Comparison of ENCODE assay signal across 21 cellular contexts in the genomic region with DNA sequence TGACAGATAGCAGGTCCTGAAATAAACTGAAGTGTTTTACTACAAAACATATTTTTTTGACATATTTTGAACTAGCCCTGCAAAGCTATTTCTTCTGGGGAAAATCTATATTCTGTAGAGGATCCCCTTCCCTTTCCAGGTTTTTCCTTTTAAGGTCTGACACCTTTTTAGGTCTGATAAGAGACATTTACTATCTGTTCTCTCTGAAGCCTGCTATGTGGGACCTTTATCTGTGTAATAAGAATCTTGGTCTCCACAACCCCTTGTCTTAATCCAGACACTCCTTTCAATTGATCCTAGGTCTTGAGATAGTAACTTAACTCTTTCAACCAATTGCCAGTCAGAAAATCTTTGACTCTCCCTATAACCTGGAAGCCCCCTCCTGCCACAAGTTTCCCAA. TPM values are rescaled to one million over a fixed set of nuclear protein-coding genes. Genes with fewer than 3 reads are reported as not detected.
DNase-seq lines count a peak whose midpoint lies in the region; ATAC-seq, FAIRE-seq and TF ChIP-seq lines count a peak whose summit lies in the region.
"Had no signal": no experiment of that assay in that cellular context is flagged by ENCODE, and none has a peak within 500 bp of the region (broad histone marks: within the 10 kb centered on the region; RNA-seq: fewer than 3 reads in every experiment).

No MANE protein-coding gene starts in this region.

- no peak for TF ChIP-seq CTCF in activated CD8-positive, alpha-beta T cell treated with anti-CD3 and anti-CD28 coated beads for 36 hours (IDR thresholded peaks at IDR 0.05)
- TF ChIP-seq CTCF in astrocyte (IDR thresholded peaks at IDR 0.05; ENCODE audit: insufficient read depth, low read depth, low read length): no peak

- H3K9ac ChIP-seq in HUES6 (ENCODE audit: low read length) (peak overlapping the region; percentile 88), astrocyte (ENCODE audit: low read length) (no peak overlapping the region)
- H3K9ac ChIP-seq: BLaER1, KMS-11 had no signal

- ATAC-seq in activated CD8-positive, alpha-beta T cell treated with anti-CD3 and anti-CD28 coated beads, Interleukin-2, amount 10 ng/mL, durations not matched to agents 7 days and 5 days: no peak
- no peak for ATAC-seq in activated CD8-positive, alpha-beta T cell treated with anti-CD3 and anti-CD28 coated beads for 36 hours
- ATAC-seq in naive thymus-derived CD8-positive, alpha-beta T cell: no peak
- ATAC-seq: GM12878, Panc1, Right ventricle myocardium inferior had no signal

- H2AFZ ChIP-seq in astrocyte (ENCODE audit: low read depth, low read length): no peak overlapping the region

- no peaks in the 10 kb centered on the region for H4K20me1 ChIP-seq in astrocyte (ENCODE audit: insufficient read depth, low read length)
- H4K20me1 ChIP-seq: BLaER1 had no signal

- H3K27me3 ChIP-seq in HUES6 (ENCODE audit: control insufficient read depth, insufficient read depth, low read length) (no peaks in the 10 kb centered on the region), astrocyte (ENCODE audit: insufficient read depth, low read length) (no peaks in the 10 kb centered on the region)
- H3K27me3 ChIP-seq: BLaER1, MG63 had no signal

- peaks cover 53% of the 10 kb centered on the region for H3K4me1 Mint-ChIP-seq in activated CD8-positive, alpha-beta T cell treated with anti-CD3 and anti-CD28 coated beads, Interleukin-2, amount 10 ng/mL, durations not matched to agents 7 days and 5 days (ENCODE audit: low read depth)
- H3K4me1 Mint-ChIP-seq in activated CD8-positive, alpha-beta T cell treated with anti-CD3 and anti-CD28 coated beads for 36 hours (ENCODE audit: low read depth): peaks cover 42% of the 10 kb centered on the region
- H3K4me1 Mint-ChIP-seq in astrocyte (ENCODE audit: low read depth, unreplicated experiment): peaks cover 35% of the 10 kb centered on the region
- peaks cover 27 to 53% (median 47%) of the 10 kb centered on the region in 4 donors for H3K4me1 Mint-ChIP-seq in naive thymus-derived CD8-positive, alpha-beta T cell

- peak overlapping the region; percentile 86 for H3K27ac ChIP-seq in HUES6 (ENCODE audit: low read depth, low read length)
- no peak overlapping the region for H3K27ac ChIP-seq in astrocyte (ENCODE audit: low read depth, low read length)
- H3K27ac ChIP-seq: BLaER1, KMS-11 had no signal

- FAIRE-seq in astrocyte (lab: Jason Lieb, UNC): no peak
- FAIRE-seq: GM12878 had no signal

- H3K4me1 ChIP-seq in HUES6 (ENCODE audit: control insufficient read depth, insufficient read depth, low read length) (peaks cover 66% of the 10 kb centered on the region), astrocyte (ENCODE audit: insufficient read depth, low read length) (peaks cover 16% of the 10 kb centered on the region)

- no peak for DNase-seq in activated CD8-positive, alpha-beta T cell treated with anti-CD3 and anti-CD28 coated beads, Interleukin-2, amount 10 ng/mL, durations not matched to agents 7 days and 5 days
- no peak for DNase-seq in activated CD8-positive, alpha-beta T cell treated with anti-CD3 and anti-CD28 coated beads for 36 hours
- no peak for DNase-seq in astrocyte (ENCODE audit: low read depth)
- DNase-seq in naive thymus-derived CD8-positive, alpha-beta T cell: no peak
- DNase-seq in NCI-H2107 (lab: John Stamatoyannopoulos, UW): no peak
- no peak for DNase-seq in SW480 (ENCODE audit: low spot score)
- no peak for DNase-seq in GM19240 (ENCODE audit: insufficient read length, low spot score)
- DNase-seq: 8988T, COR-L47, MG63, NCI-H1105 treated with DMSO at 0.1 percent for 48 hours, NCI-H187 treated with DMSO at 0.1 percent for 48 hours, NCI-H2171, NCI-H446 treated with DMSO at 0.1 percent for 48 hours, NCI-H774 had no signal

- H3K79me2 ChIP-seq in astrocyte (ENCODE audit: insufficient read depth, low read length): no peaks in the 10 kb centered on the region

- no peak overlapping the region; the same call in 1 of the 2 replicates for H3K4me3 ChIP-seq in HUES6 (ENCODE audit: low read depth, low read length)
- no peak overlapping the region for H3K4me3 ChIP-seq in astrocyte (ENCODE audit: insufficient read depth, low read depth, low read length)
- H3K4me3 ChIP-seq: BLaER1, GM12878, MG63 had no signal

- intact Hi-C loops in activated CD8-positive, alpha-beta T cell treated with anti-CD3 and anti-CD28 coated beads for 36 hours (cut with micrococcal nuclease): no loop called here

- H3K4me3 Mint-ChIP-seq in activated CD8-positive, alpha-beta T cell treated with anti-CD3 and anti-CD28 coated beads, Interleukin-2, amount 10 ng/mL, durations not matched to agents 7 days and 5 days: peak overlapping the region; percentile 46
- H3K4me3 Mint-ChIP-seq in activated CD8-positive, alpha-beta T cell treated with anti-CD3 and anti-CD28 coated beads for 36 hours: no peak overlapping the region
- H3K4me3 Mint-ChIP-seq in astrocyte (ENCODE audit: unreplicated experiment): no peak overlapping the region
- peak overlapping the region in 7 of 10 donors; percentile 2 to 73 (median 35) for H3K4me3 Mint-ChIP-seq in naive thymus-derived CD8-positive, alpha-beta T cell

- peaks cover 24% of the 10 kb centered on the region for H3K9me3 ChIP-seq in HUES6 (ENCODE audit: control insufficient read depth, insufficient read depth, low read depth, low read length)
- peaks cover 9% of the 10 kb centered on the region for H3K9me3 ChIP-seq in astrocyte (ENCODE audit: insufficient read depth, low read depth, low read length)

- POLR2A ChIA-PET in activated CD8-positive, alpha-beta T cell treated with anti-CD3 and anti-CD28 coated beads, Interleukin-2, amount 10 ng/mL, durations not matched to agents 7 days and 5 days (lab: Charles Lee): no interaction called here
- POLR2A ChIA-PET in activated CD8-positive, alpha-beta T cell treated with anti-CD3 and anti-CD28 coated beads for 36 hours (lab: Charles Lee): no interaction called here
- POLR2A ChIA-PET in naive thymus-derived CD8-positive, alpha-beta T cell (lab: Charles Lee): no interaction called here

- peak overlapping the region; percentile 10 for H3K27ac Mint-ChIP-seq in activated CD8-positive, alpha-beta T cell treated with anti-CD3 and anti-CD28 coated beads, Interleukin-2, amount 10 ng/mL, durations not matched to agents 7 days and 5 days
- no peak overlapping the region for H3K27ac Mint-ChIP-seq in activated CD8-positive, alpha-beta T cell treated with anti-CD3 and anti-CD28 coated beads for 36 hours
- H3K27ac Mint-ChIP-seq in astrocyte (ENCODE audit: unreplicated experiment): peak overlapping the region; percentile 34
- H3K27ac Mint-ChIP-seq in naive thymus-derived CD8-positive, alpha-beta T cell: peak overlapping the region in 1 of 10 donors; percentile 9

- H3K36me3 Mint-ChIP-seq in activated CD8-positive, alpha-beta T cell treated with anti-CD3 and anti-CD28 coated beads, Interleukin-2, amount 10 ng/mL, durations not matched to agents 7 days and 5 days (ENCODE audit: low read depth): peaks cover 77% of the 10 kb centered on the region
- peaks cover 62% of the 10 kb centered on the region for H3K36me3 Mint-ChIP-seq in activated CD8-positive, alpha-beta T cell treated with anti-CD3 and anti-CD28 coated beads for 36 hours (ENCODE audit: low read depth)
- peaks cover 2% of the 10 kb centered on the region for H3K36me3 Mint-ChIP-seq in astrocyte (ENCODE audit: low read depth, unreplicated experiment)
- H3K36me3 Mint-ChIP-seq in naive thymus-derived CD8-positive, alpha-beta T cell: peaks cover 2 to 23% (median 18%) of the 10 kb centered on the region in 3 donors

- CTCF ChIA-PET in activated CD8-positive, alpha-beta T cell treated with anti-CD3 and anti-CD28 coated beads, Interleukin-2, amount 10 ng/mL, durations not matched to agents 7 days and 5 days (lab: Charles Lee): no interaction called here
- CTCF ChIA-PET in activated CD8-positive, alpha-beta T cell treated with anti-CD3 and anti-CD28 coated beads for 36 hours (lab: Charles Lee): no interaction called here

- H3K27me3 Mint-ChIP-seq in activated CD8-positive, alpha-beta T cell treated with anti-CD3 and anti-CD28 coated beads, Interleukin-2, amount 10 ng/mL, durations not matched to agents 7 days and 5 days (ENCODE audit: low read depth): peaks cover 8% of the 10 kb centered on the region
- peaks cover 3% of the 10 kb centered on the region for H3K27me3 Mint-ChIP-seq in activated CD8-positive, alpha-beta T cell treated with anti-CD3 and anti-CD28 coated beads for 36 hours
- H3K27me3 Mint-ChIP-seq in astrocyte (ENCODE audit: low read depth, unreplicated experiment): no peaks in the 10 kb centered on the region
- peaks cover 0 to 3% (median 0%) of the 10 kb centered on the region in 5 donors for H3K27me3 Mint-ChIP-seq in naive thymus-derived CD8-positive, alpha-beta T cell

- no peak overlapping the region for H3K4me2 ChIP-seq in astrocyte (ENCODE audit: low read length)
- H3K4me2 ChIP-seq: BLaER1, KMS-11 had no signal

- H3K9me3 Mint-ChIP-seq in activated CD8-positive, alpha-beta T cell treated with anti-CD3 and anti-CD28 coated beads, Interleukin-2, amount 10 ng/mL, durations not matched to agents 7 days and 5 days (ENCODE audit: insufficient read depth): peaks cover 23% of the 10 kb centered on the region
- H3K9me3 Mint-ChIP-seq in activated CD8-positive, alpha-beta T cell treated with anti-CD3 and anti-CD28 coated beads for 36 hours: peaks cover 7% of the 10 kb centered on the region
- H3K9me3 Mint-ChIP-seq in astrocyte (ENCODE audit: unreplicated experiment): peaks cover 7% of the 10 kb centered on the region
- H3K9me3 Mint-ChIP-seq in naive thymus-derived CD8-positive, alpha-beta T cell: peaks cover 0 to 4% (median under 1%) of the 10 kb centered on the region in 9 donors

- H3K36me3 ChIP-seq in HUES6 (ENCODE audit: control insufficient read depth, insufficient read depth, low read length) (no peaks in the 10 kb centered on the region; the same call in 1 of the 2 replicates), astrocyte (ENCODE audit: insufficient read depth, low read length) (no peaks in the 10 kb centered on the region)
- H3K36me3 ChIP-seq: MG63 had no signal

RNA-seq across cellular contexts. Expression of gene PDK1, which starts 5.5 kb away (rescaled TPM):
- total RNA-seq in activated CD8-positive, alpha-beta T cell treated with anti-CD3 and anti-CD28 coated beads, Interleukin-2, amount 10 ng/mL, durations not matched to agents 7 days and 5 days: 10 to 100 TPM; 46.1 to 47.2 TPM
- total RNA-seq in activated CD8-positive, alpha-beta T cell treated with anti-CD3 and anti-CD28 coated beads for 36 hours: 10 to 100 TPM; 65.8 to 70.7 TPM
- 26.0 and 31.5 TPM in 2 replicates for total RNA-seq in astrocyte
- total RNA-seq in naive thymus-derived CD8-positive, alpha-beta T cell: 10 to 100 TPM; 64.9 to 72.6 TPM
- 10 to 100 TPM; 37.1 to 64.4 (median 63.7) TPM for polyA plus RNA-seq in naive thymus-derived CD8-positive, alpha-beta T cell

Comparison
In these comparisons a context has a peak if more than half of its experiments do, and no peak if none do; other contexts are left out.
1. H3K4me3 Mint-ChIP-seq: peak in activated CD8-positive, alpha-beta T cell treated with anti-CD3 and anti-CD28 coated beads, Interleukin-2, amount 10 ng/mL, durations not matched to agents 7 days and 5 days (single experiment) and naive thymus-derived CD8-positive, alpha-beta T cell (7 of 10); none in activated CD8-positive, alpha-beta T cell treated with anti-CD3 and anti-CD28 coated beads for 36 hours (single experiment) and astrocyte (single experiment).